Comparison of ENCODE assay signal across 8 cellular contexts in genomic region chr9:94213513-94214124, GRCh38. TPM values are rescaled to one million over a fixed set of nuclear protein-coding genes. Genes with fewer than 3 reads are reported as not detected.
DNase-seq lines count a peak whose midpoint lies in the region; ATAC-seq and TF ChIP-seq lines count a peak whose summit lies in the region.

No MANE protein-coding gene starts in this region.

- peak overlapping the region; percentile 95; the same call in 1 of the 2 replicates for H2AFZ ChIP-seq in Karpas-422 (ENCODE audit: low read length)

- H3K4me3 ChIP-seq in Karpas-422 (ENCODE audit: low read length), result no peak overlapping the region
- H3K4me3 ChIP-seq in naive thymus-derived CD4-positive, alpha-beta T cell (ENCODE audit: low read length), result no peak overlapping the region

- no peak overlapping the region for H3K4me2 ChIP-seq in Karpas-422 (ENCODE audit: low read depth, low read length, poor library complexity, severe bottlenecking)

- H3K4me3 Mint-ChIP-seq in naive thymus-derived CD4-positive, alpha-beta T cell, result peak overlapping the region in 6 of 10 donors; percentile 9 to 37 (median 14)
- H3K4me3 Mint-ChIP-seq in stimulated activated effector memory CD8-positive, alpha-beta T cell treated with anti-CD3 and anti-CD28 coated beads, Interleukin-12 subunit alpha, Interleukin-12 subunit beta, amount 100 ng/mL, for 72 hours, result no peak overlapping the region

- H3K36me3 ChIP-seq in Karpas-422 (ENCODE audit: insufficient read depth, low read length), result no peaks in the 10 kb centered on the region
- no peaks in the 10 kb centered on the region for H3K36me3 ChIP-seq in naive thymus-derived CD4-positive, alpha-beta T cell (ENCODE audit: control insufficient read depth in 2 of 3, insufficient read depth in 3 of 3, low read length in 3 of 3)

- CTCF ChIA-PET in naive thymus-derived CD4-positive, alpha-beta T cell (lab: Charles Lee), result interaction anchor here (0.7 to 7.6 kb wide), 10 partner anchors 9 to 202 kb away, joined by 3 to 134 read pairs (median 5); no protein-coding TSS in a partner anchor

- peaks cover 4% of the 10 kb centered on the region for H3K4me1 ChIP-seq in Karpas-422 (ENCODE audit: low read length)
- no peaks in the 10 kb centered on the region for H3K4me1 ChIP-seq in naive thymus-derived CD4-positive, alpha-beta T cell (ENCODE audit: control insufficient read depth in 2 of 2, insufficient read depth in 2 of 2, low read length in 2 of 2)

- no peaks in the 10 kb centered on the region for H3K36me3 Mint-ChIP-seq in naive thymus-derived CD4-positive, alpha-beta T cell
- H3K36me3 Mint-ChIP-seq in stimulated activated effector memory CD8-positive, alpha-beta T cell treated with anti-CD3 and anti-CD28 coated beads, Interleukin-12 subunit alpha, Interleukin-12 subunit beta, amount 100 ng/mL, for 72 hours, result no peaks in the 10 kb centered on the region

- H3K9me3 ChIP-seq in Karpas-422 (ENCODE audit: low read length), result no peaks in the 10 kb centered on the region
- no peaks in the 10 kb centered on the region for H3K9me3 ChIP-seq in naive thymus-derived CD4-positive, alpha-beta T cell (ENCODE audit: control insufficient read depth in 2 of 3, low read length in 3 of 3)

- peak; percentile 92 for ATAC-seq in GM21576 (IDR thresholded peaks at IDR 0.05; ENCODE audit: unreplicated experiment)
- peak; percentile 97 for ATAC-seq in naive thymus-derived CD4-positive, alpha-beta T cell
- peak; percentile 96 for ATAC-seq in stimulated activated effector memory CD8-positive, alpha-beta T cell treated with anti-CD3 and anti-CD28 coated beads, Interleukin-12 subunit alpha, Interleukin-12 subunit beta, amount 100 ng/mL, for 72 hours

- no peaks in the 10 kb centered on the region for H3K9me2 ChIP-seq in Karpas-422 (replicated peaks; ENCODE audit: insufficient read depth, low read length)

- no peaks in the 10 kb centered on the region for H3K79me2 ChIP-seq in Karpas-422 (ENCODE audit: low read length)

- no peaks in the 10 kb centered on the region for H3K9me3 Mint-ChIP-seq in naive thymus-derived CD4-positive, alpha-beta T cell
- no peaks in the 10 kb centered on the region for H3K9me3 Mint-ChIP-seq in stimulated activated effector memory CD8-positive, alpha-beta T cell treated with anti-CD3 and anti-CD28 coated beads, Interleukin-12 subunit alpha, Interleukin-12 subunit beta, amount 100 ng/mL, for 72 hours

- peaks cover 12 to 28% (median 21%) of the 10 kb centered on the region in 5 donors for H3K27me3 Mint-ChIP-seq in naive thymus-derived CD4-positive, alpha-beta T cell

- no peak for TF ChIP-seq POLR2A in erythroblast (IDR thresholded peaks at IDR 0.05; ENCODE audit: low read length)

- DNase-seq in DMS 273 treated with DMSO at 0.1 percent for 48 hours (lab: John Stamatoyannopoulos, UW) (peak; percentile 13), Karpas-422 (peak; percentile 93), OCI-M1 (lab: John Stamatoyannopoulos, UW) (peak; percentile 90), activated T-cell treated with anti-CD3 and anti-CD28 coated beads for 1 hour (ENCODE audit: low read depth) (peak; percentile 58), erythroblast (lab: John Stamatoyannopoulos, UW) (peak; percentile 77 to 89)
- DNase-seq in naive thymus-derived CD4-positive, alpha-beta T cell, result peak; percentile 39 to 76 (median 69)
- DNase-seq in stimulated activated effector memory CD8-positive, alpha-beta T cell treated with anti-CD3 and anti-CD28 coated beads, Interleukin-12 subunit alpha, Interleukin-12 subunit beta, amount 100 ng/mL, for 72 hours (ENCODE audit: low spot score in 2 of 2), result peak; percentile 54 to 82

- peak overlapping the region in 1 of 9 donors; percentile 76 for H3K27ac Mint-ChIP-seq in naive thymus-derived CD4-positive, alpha-beta T cell
- peak overlapping the region; percentile 63 for H3K27ac Mint-ChIP-seq in stimulated activated effector memory CD8-positive, alpha-beta T cell treated with anti-CD3 and anti-CD28 coated beads, Interleukin-12 subunit alpha, Interleukin-12 subunit beta, amount 100 ng/mL, for 72 hours

- intact Hi-C loops in naive thymus-derived CD4-positive, alpha-beta T cell (cut with micrococcal nuclease), result loop anchor here (1.0 to 10.0 kb wide), 7 partner anchors 47 to 529 kb away; no protein-coding TSS in a partner anchor

- H3K4me1 Mint-ChIP-seq in naive thymus-derived CD4-positive, alpha-beta T cell, result peaks cover 3 to 6% (median 4%) of the 10 kb centered on the region in 7 donors
- H3K4me1 Mint-ChIP-seq in stimulated activated effector memory CD8-positive, alpha-beta T cell treated with anti-CD3 and anti-CD28 coated beads, Interleukin-12 subunit alpha, Interleukin-12 subunit beta, amount 100 ng/mL, for 72 hours, result peaks cover 6% of the 10 kb centered on the region

- POLR2A ChIA-PET in naive thymus-derived CD4-positive, alpha-beta T cell (lab: Charles Lee), result no interaction called here

- H3K9ac ChIP-seq in Karpas-422 (ENCODE audit: low read length), result peak overlapping the region; percentile 31; the same call in 1 of the 2 replicates

- H3K27ac ChIP-seq in Karpas-422 (ENCODE audit: low read length), result no peak overlapping the region
- H3K27ac ChIP-seq in naive thymus-derived CD4-positive, alpha-beta T cell (ENCODE audit: low read depth, low read length), result no peak overlapping the region

- no peaks in the 10 kb centered on the region for H4K20me1 ChIP-seq in Karpas-422 (ENCODE audit: insufficient read depth, low read depth, low read length)

- no peaks in the 10 kb centered on the region for H3K27me3 ChIP-seq in Karpas-422 (ENCODE audit: low read length)
- H3K27me3 ChIP-seq in naive thymus-derived CD4-positive, alpha-beta T cell (ENCODE audit: control insufficient read depth in 2 of 2, insufficient read depth in 2 of 2, low read length in 2 of 2), result no peaks in the 10 kb centered on the region

RNA-seq across cellular contexts. Expression of gene ZNF169, which starts 45.5 kb away (rescaled TPM):
- total RNA-seq in Karpas-422 (2014; rRNA removed; shearing (Covaris generic); ENCODE audit: low replicate concordance), result 15.5 and 37.8 TPM in 2 replicates
- 10 to 100 TPM in 3 of 5 experiments, 1 to 10 TPM in 2; 5.0 to 28.4 (median 12.9) TPM for total RNA-seq in naive thymus-derived CD4-positive, alpha-beta T cell
- polyA plus RNA-seq in naive thymus-derived CD4-positive, alpha-beta T cell, result 1 to 10 TPM; 4.5 to 4.8 TPM

Comparison
In these comparisons a context has a peak if more than half of its experiments do, and no peak if none do; other contexts are left out.
1. DNase-seq: peak in every context shown above with its lines; median percentile 93 in Karpas-422; 90 in OCI-M1; 83 in erythroblast; 69 in naive thymus-derived CD4-positive, alpha-beta T cell; 68 in stimulated activated effector memory CD8-positive, alpha-beta T cell treated with anti-CD3 and anti-CD28 coated beads, Interleukin-12 subunit alpha, Interleukin-12 subunit beta, amount 100 ng/mL, for 72 hours; 58 in activated T-cell treated with anti-CD3 and anti-CD28 coated beads for 1 hour; 13 in DMS 273 treated with DMSO at 0.1 percent for 48 hours.